ENCODE assay signal across 15 cellular contexts in genomic region chr2:86413296-86414085, GRCh38. TPM values are rescaled to one million over a fixed set of nuclear protein-coding genes. Genes with fewer than 3 reads are reported as not detected.
DNase-seq lines count a peak whose midpoint lies in the region; ATAC-seq and TF ChIP-seq lines count a peak whose summit lies in the region.
"Had no signal": no experiment of that assay in that cellular context is flagged by ENCODE, and none has a peak within 500 bp of the region (broad histone marks: within the 10 kb centered on the region; RNA-seq: fewer than 3 reads in every experiment).

No MANE protein-coding gene starts in this region.

- peaks cover 9% of the 10 kb centered on the region; the same call in 1 of the 2 replicates for H3K9me2 ChIP-seq in GM23338 (ENCODE audit: insufficient read depth)

- H3K27me3 ChIP-seq in GM23338 (ENCODE audit: insufficient read depth) = no peaks in the 10 kb centered on the region
- H3K27me3 ChIP-seq: adrenal gland had no signal

- no peak for ATAC-seq in GM23338
- ATAC-seq in stimulated activated memory B cell treated with anti-CD40 and anti-IgM and Interleukin-4, amounts not matched to agents 10 μg/mL and 1 μg/mL and 100 μg/mL, for 72 hours = no peak
- ATAC-seq in activated CD4-positive, CD25-positive, alpha-beta regulatory T cell treated with anti-CD3 and anti-CD28 coated beads, Interleukin-2, amount 50 U/mL, for 24 hours = no peak
- ATAC-seq in HG03439 (IDR thresholded peaks at IDR 0.05; ENCODE audit: unreplicated experiment) = no peak
- ATAC-seq: PC-3 had no signal

- TF ChIP-seq CTCF in GM23338 (conservative IDR thresholded peaks at IDR 0.05; ENCODE audit: low read depth in 2 of 2) = no peak

- peaks cover 7% of the 10 kb centered on the region; the same call in 2 of the 3 replicates for H3K9me3 Mint-ChIP-seq in GM23338
- H3K9me3 Mint-ChIP-seq in stimulated activated memory B cell treated with anti-CD40 and anti-IgM and Interleukin-4, amounts not matched to agents 10 μg/mL and 1 μg/mL and 100 μg/mL, for 72 hours = peaks cover 10% of the 10 kb centered on the region

- H3K4me2 ChIP-seq in GM23338 = no peak overlapping the region

- H3K4me1 ChIP-seq in GM23338 (ENCODE audit: insufficient read depth) = no peaks in the 10 kb centered on the region
- H3K4me1 ChIP-seq: adrenal gland, stomach had no signal

- 0 out of 2 replicates have a peak overlapping the region, but pooled peaks have one; percentile 63 for H2AFZ ChIP-seq in GM23338

- H3F3A ChIP-seq in GM23338 (replicated peaks; ENCODE audit: low read depth) = no peaks in the 10 kb centered on the region

- H3K27me3 Mint-ChIP-seq in GM23338 (ENCODE audit: insufficient read depth, low read depth, poor library complexity) = no peaks in the 10 kb centered on the region
- peaks cover 69% of the 10 kb centered on the region for H3K27me3 Mint-ChIP-seq in stimulated activated memory B cell treated with anti-CD40 and anti-IgM and Interleukin-4, amounts not matched to agents 10 μg/mL and 1 μg/mL and 100 μg/mL, for 72 hours

- H3K36me3 ChIP-seq in GM23338 (ENCODE audit: insufficient read depth) (no peaks in the 10 kb centered on the region), SK-N-MC (ENCODE audit: insufficient read depth, low read length) (no peaks in the 10 kb centered on the region)
- H3K36me3 ChIP-seq: adrenal gland, stomach had no signal

- H3K4me3 Mint-ChIP-seq in GM23338 = no peak overlapping the region
- H3K4me3 Mint-ChIP-seq in stimulated activated memory B cell treated with anti-CD40 and anti-IgM and Interleukin-4, amounts not matched to agents 10 μg/mL and 1 μg/mL and 100 μg/mL, for 72 hours = peak overlapping the region; percentile 16

- H3K79me2 ChIP-seq in GM23338 (replicated peaks; ENCODE audit: insufficient read depth) = no peaks in the 10 kb centered on the region

- peak overlapping the region; percentile 14 for H3K9ac ChIP-seq in SK-N-MC (ENCODE audit: insufficient read length)

- no peak overlapping the region for H3K4me3 ChIP-seq in GM23338
- peak overlapping the region; percentile 67 for H3K4me3 ChIP-seq in SK-N-MC
- H3K4me3 ChIP-seq: adrenal gland, stomach had no signal

- H3K4me1 Mint-ChIP-seq in GM23338 = peaks cover 6% of the 10 kb centered on the region
- H3K4me1 Mint-ChIP-seq in stimulated activated memory B cell treated with anti-CD40 and anti-IgM and Interleukin-4, amounts not matched to agents 10 μg/mL and 1 μg/mL and 100 μg/mL, for 72 hours = peaks cover 25% of the 10 kb centered on the region

- H3K36me3 Mint-ChIP-seq in GM23338 (ENCODE audit: low read depth) = no peaks in the 10 kb centered on the region
- no peaks in the 10 kb centered on the region for H3K36me3 Mint-ChIP-seq in stimulated activated memory B cell treated with anti-CD40 and anti-IgM and Interleukin-4, amounts not matched to agents 10 μg/mL and 1 μg/mL and 100 μg/mL, for 72 hours

- DNase-seq in GM23338 (ENCODE audit: low spot score) = no peak
- peak; percentile 44 for DNase-seq in SK-N-MC (ENCODE audit: low read depth, low spot score)
- DNase-seq in kidney tubule cell (ENCODE audit: low spot score) = peak; percentile 20
- DNase-seq in DMS79 treated with DMSO at 0.1 percent for 48 hours (lab: John Stamatoyannopoulos, UW) = no peak
- DNase-seq: adrenal gland, cerebellar nuclear complex, NCI-H1436 treated with DMSO at 0.1 percent for 48 hours, NCI-H510A treated with DMSO at 0.1 percent for 48 hours, PC-3, posterior cingulate gyrus, stomach had no signal

- H3K9me3 ChIP-seq in SK-N-MC (ENCODE audit: low read depth, low read length) = no peaks in the 10 kb centered on the region
- H3K9me3 ChIP-seq: adrenal gland had no signal

- H3K27ac ChIP-seq in GM23338 (ENCODE audit: low read depth) (no peak overlapping the region), SK-N-MC (no peak overlapping the region)
- H3K27ac ChIP-seq: adrenal gland, C4-2B, stomach had no signal

- no peaks in the 10 kb centered on the region for H4K20me1 ChIP-seq in GM23338 (replicated peaks; ENCODE audit: insufficient read depth)

- H3K27ac Mint-ChIP-seq in GM23338 = no peak overlapping the region
- no peak overlapping the region for H3K27ac Mint-ChIP-seq in stimulated activated memory B cell treated with anti-CD40 and anti-IgM and Interleukin-4, amounts not matched to agents 10 μg/mL and 1 μg/mL and 100 μg/mL, for 72 hours

TF ChIP-seq in GM23338, 12 proteins besides CTCF, POLR2A, EP300 and RAD21 (continues in another document):
- TF ChIP-seq ZNF462 (CRISPR knock-in tag; IDR thresholded peaks at IDR 0.05) = no peak
- no peak for TF ChIP-seq JUNB (IDR thresholded peaks at IDR 0.05; ENCODE audit: unreplicated experiment)
- TF ChIP-seq EZH2phosphoT487 (IDR thresholded peaks at IDR 0.05; ENCODE audit: unreplicated experiment) = no peak
- TF ChIP-seq CREB1 (CRISPR knock-in tag; IDR thresholded peaks at IDR 0.05; ENCODE audit: low read depth) = no peak
- TF ChIP-seq STAT1 (IDR thresholded peaks at IDR 0.05; ENCODE audit: unreplicated experiment) = no peak
- TF ChIP-seq ZNF114 (CRISPR knock-in tag; IDR thresholded peaks at IDR 0.05) = no peak
- TF ChIP-seq ETS1 (IDR thresholded peaks at IDR 0.05) = no peak
- TF ChIP-seq NANOG (IDR thresholded peaks at IDR 0.05; ENCODE audit: borderline replicate concordance) = no peak
- no peak for TF ChIP-seq POLR2AphosphoS5 (IDR thresholded peaks at IDR 0.05; ENCODE audit: low read depth)
- no peak for TF ChIP-seq ZNF331 (CRISPR knock-in tag; IDR thresholded peaks at IDR 0.05; ENCODE audit: low read depth)
- TF ChIP-seq EZH2 (IDR thresholded peaks at IDR 0.05; ENCODE audit: low read depth, unreplicated experiment) = no peak

RNA-seq across cellular contexts. Expression of gene KDM3A, which starts 27.7 kb away (rescaled TPM):
- 21.8 and 24.6 TPM in 2 replicates for total RNA-seq in GM23338 (2014; rRNA removed; shearing (Covaris generic))
- 7.4 and 8.9 TPM in 2 replicates for polyA plus RNA-seq in GM23338 (2016; fragmentation: Nextera tagmentation; extraction: Ambion mirVana)

Comparison
In these comparisons a context has a peak if more than half of its experiments do, and no peak if none do; other contexts are left out.
1. DNase-seq: peak in SK-N-MC (single experiment) and kidney tubule cell (single experiment); none in GM23338 (single experiment) and DMS79 treated with DMSO at 0.1 percent for 48 hours (single experiment).